7 cellular contexts compared by ENCODE assay signal in genomic region chr14:20683125-20683895, GRCh38. TPM values are rescaled to one million over a fixed set of nuclear protein-coding genes. Genes with fewer than 3 reads are reported as not detected.
DNase-seq lines count a peak whose midpoint lies in the region; ATAC-seq and TF ChIP-seq lines count a peak whose summit lies in the region.

No MANE protein-coding gene starts in this region.

- CTCF ChIA-PET in activated B cell treated with CpG ODN at 0.5 μM for 24 hours (lab: Charles Lee): interaction anchor here (0.9 to 8.0 kb wide), 8 partner anchors 8 to 172 kb away, joined by 3 to 95 read pairs (median 10); no protein-coding TSS in a partner anchor

- peak; percentile 60 for DNase-seq in GM13976 (ENCODE audit: low spot score)
- peak; percentile 77 to 87 for DNase-seq in NCI-H2081 (lab: John Stamatoyannopoulos, UW)
- peak; percentile 59 for DNase-seq in activated B cell treated with CpG ODN at 0.5 μM for 24 hours
- DNase-seq in cerebellar cortex (ENCODE audit: low spot score): peak; percentile 94
- peak; percentile 89 for DNase-seq in kidney glomerular epithelial cell (lab: John Stamatoyannopoulos, UW)
- peak; percentile 78 to 79 for DNase-seq in stimulated activated CD4-positive, alpha-beta T cell treated with anti-CD3 and anti-CD28 coated beads, Interleukin-15, amount 100 ng/mL, for 48 hours (ENCODE audit: low read depth in 2 of 2)

- in situ Hi-C loops in GM13976 (cut with MboI; ENCODE audit: low sequenced_read_pairs, unreplicated experiment): loop anchor here (10.0 kb wide), 2 partner anchors 49 to 359 kb away; no protein-coding TSS in a partner anchor

- POLR2A ChIA-PET in activated B cell treated with CpG ODN at 0.5 μM for 24 hours (lab: Charles Lee): interaction anchor here (0.6 to 7.4 kb wide), 18 partner anchors 10 to 774 kb away, joined by 3 to 180 read pairs (median 6); partner anchors contain the start of genes APEX1, CCNB1IP1, PARP2 and PIP4P1

- H3K36me3 Mint-ChIP-seq in activated B cell treated with CpG ODN at 0.5 μM for 24 hours (ENCODE audit: low read depth): no peaks in the 10 kb centered on the region

- H3K27me3 Mint-ChIP-seq in activated B cell treated with CpG ODN at 0.5 μM for 24 hours: no peaks in the 10 kb centered on the region

- H3K27ac Mint-ChIP-seq in activated B cell treated with CpG ODN at 0.5 μM for 24 hours: no peak overlapping the region

- no peak overlapping the region for H3K4me3 Mint-ChIP-seq in activated B cell treated with CpG ODN at 0.5 μM for 24 hours

- ATAC-seq in HG02798 (IDR thresholded peaks at IDR 0.05; ENCODE audit: poor library complexity, unreplicated experiment) (peak; percentile 30), activated B cell treated with CpG ODN at 0.5 μM for 24 hours (ENCODE audit: low read depth) (peak; percentile 35)

- H3K9me3 Mint-ChIP-seq in activated B cell treated with CpG ODN at 0.5 μM for 24 hours: no peaks in the 10 kb centered on the region

- intact Hi-C loops in activated B cell treated with CpG ODN at 0.5 μM for 24 hours (cut with micrococcal nuclease): loop anchor here (1.0 to 5.0 kb wide), 9 partner anchors 8 to 829 kb away; partner anchors contain the start of genes HNRNPC, METTL3, PARP2 and PNP

- TF ChIP-seq CTCF in GM13976 (IDR thresholded peaks at IDR 0.05; ENCODE audit: borderline replicate concordance, control extremely low read depth, extremely low read depth, insufficient read depth, missing control alignments) (no peak), activated B cell treated with CpG ODN at 0.5 μM for 24 hours (IDR thresholded peaks at IDR 0.05) (no peak)

- peaks cover 15% of the 10 kb centered on the region for H3K4me1 Mint-ChIP-seq in activated B cell treated with CpG ODN at 0.5 μM for 24 hours

RNA-seq across cellular contexts. Expression of gene RNASE4, which starts 1.1 kb away (rescaled TPM):
- 0.20 and 1.0 TPM in 2 replicates for total RNA-seq in activated B cell treated with CpG ODN at 0.5 μM for 24 hours

RNA-seq across cellular contexts. Expression of gene ANG, which starts 5.3 kb away (rescaled TPM):
- total RNA-seq in activated B cell treated with CpG ODN at 0.5 μM for 24 hours: 1.1 TPM in 1 of 2 replicates, not detected in the other

RNA-seq across cellular contexts. Expression of gene OR6S1, which starts 41.8 kb away (rescaled TPM):
- total RNA-seq in activated B cell treated with CpG ODN at 0.5 μM for 24 hours: not detected in 2 replicates

Comparison
In these comparisons a context has a peak if more than half of its experiments do, and no peak if none do; other contexts are left out.
1. Peak in every context shown above with its lines: DNase-seq and ATAC-seq.